Comparison of ENCODE assay signal across 1 cellular context in genomic region chr3:197027896-197028710, GRCh38.
TF ChIP-seq lines count a peak whose summit lies in the region.

No MANE protein-coding gene starts in this region.

TF ChIP-seq in HCT116, 20 proteins besides CTCF, POLR2A, EP300 and RAD21 (continued from another document):
- TF ChIP-seq ZBTB33 (IDR thresholded peaks at IDR 0.05; ENCODE audit: extremely low read depth, insufficient replicate concordance, low read length) (no peak), EZH2phosphoT487 (IDR thresholded peaks at IDR 0.05; ENCODE audit: borderline replicate concordance) (no peak), JUND (IDR thresholded peaks at IDR 0.05) (no peak), ELF1 (IDR thresholded peaks at IDR 0.05; ENCODE audit: borderline replicate concordance, low read depth) (no peak), FOSL1 (IDR thresholded peaks at IDR 0.05; ENCODE audit: low read depth) (no peak), ZNF274 (IDR thresholded peaks at IDR 0.05; ENCODE audit: low read depth, low read length) (no peak), SIN3A (IDR thresholded peaks at IDR 0.05; ENCODE audit: low read depth) (no peak), REST (IDR thresholded peaks at IDR 0.05; ENCODE audit: low read depth) (no peak), YY1 (IDR thresholded peaks at IDR 0.05; ENCODE audit: extremely low read depth, insufficient replicate concordance, low read depth, low read length) (no peak), EGR1 (IDR thresholded peaks at IDR 0.05; ENCODE audit: low read depth) (no peak), EZH2 (IDR thresholded peaks at IDR 0.05) (no peak), SRF (IDR thresholded peaks at IDR 0.05; ENCODE audit: low read depth) (no peak), CBX3 (IDR thresholded peaks at IDR 0.05; ENCODE audit: low read depth) (no peak), ZFX (IDR thresholded peaks at IDR 0.05) (no peak), ATF3 (IDR thresholded peaks at IDR 0.05) (no peak), SP1 (IDR thresholded peaks at IDR 0.05; ENCODE audit: low read depth) (no peak)
